In the genomic region with DNA sequence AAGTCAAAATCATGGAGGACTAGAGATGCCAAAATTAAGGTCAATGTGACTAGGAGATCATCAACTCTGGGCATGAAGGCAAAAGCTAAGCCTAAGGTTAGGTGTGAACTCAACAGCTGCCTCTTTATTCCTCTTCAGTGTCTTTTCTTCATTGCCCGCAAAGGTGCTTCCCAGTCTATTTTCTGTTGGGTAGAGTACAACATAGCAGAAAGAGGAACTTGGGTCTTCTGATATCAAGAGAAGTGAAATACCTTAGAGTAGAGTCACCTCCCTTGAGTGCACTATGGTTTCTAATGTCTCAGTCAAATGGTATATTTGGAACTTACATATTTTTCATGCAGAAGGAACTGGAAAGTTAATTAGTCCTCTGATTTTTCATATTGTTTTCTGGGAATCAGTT, we compare ENCODE assay signal across 15 cellular contexts.
DNase-seq lines count a peak whose midpoint lies in the region; ATAC-seq, FAIRE-seq and TF ChIP-seq lines count a peak whose summit lies in the region.
"Had no signal": no experiment of that assay in that cellular context is flagged by ENCODE, and none has a peak within 500 bp of the region (broad histone marks: within the 10 kb centered on the region; RNA-seq: fewer than 3 reads in every experiment).

No MANE protein-coding gene starts in this region.

- ATAC-seq in GM18502 (IDR thresholded peaks at IDR 0.05; ENCODE audit: poor library complexity, unreplicated experiment) (peak; percentile 69), GM19351 (IDR thresholded peaks at IDR 0.05; ENCODE audit: unreplicated experiment) (peak; percentile 68), HG03442 (IDR thresholded peaks at IDR 0.05; ENCODE audit: unreplicated experiment) (peak; percentile 74), HG02763 (IDR thresholded peaks at IDR 0.05; ENCODE audit: unreplicated experiment) (no peak)
- ATAC-seq: CD8-positive, alpha-beta T cell; GM23338 had no signal

- peak; percentile 47 for FAIRE-seq in bronchial epithelial cell (lab: Jason Lieb, UNC)
- FAIRE-seq: GM12892, H54 had no signal

- no peaks in the 10 kb centered on the region for H3K36me3 ChIP-seq in bronchial epithelial cell (ENCODE audit: control insufficient read depth, insufficient read depth, low read length)
- H3K36me3 ChIP-seq: BLaER1 treated with 17β-estradiol and CSF1 and Interleukin-3, amounts not matched to agents 10 nM and 100 nM had no signal

- H3K4me3 ChIP-seq in bronchial epithelial cell (ENCODE audit: low read depth, low read length), result no peak overlapping the region
- H3K4me3 ChIP-seq: BLaER1 treated with 17β-estradiol and CSF1 and Interleukin-3, amounts not matched to agents 10 nM and 100 nM; GM23338 had no signal

- no peak for TF ChIP-seq CTCF in bronchial epithelial cell (IDR thresholded peaks at IDR 0.05; ENCODE audit: insufficient read depth, low read length, severe bottlenecking)

- H3K27me3 ChIP-seq in bronchial epithelial cell (ENCODE audit: control insufficient read depth, insufficient read depth, low read length), result no peaks in the 10 kb centered on the region
- H3K27me3 ChIP-seq: BLaER1 treated with 17β-estradiol and CSF1 and Interleukin-3, amounts not matched to agents 10 nM and 100 nM had no signal

- DNase-seq in bronchial epithelial cell (ENCODE audit: low read depth) (no peak), RKO (ENCODE audit: low spot score) (no peak), RPMI8226 (no peak)
- DNase-seq: Calu3; CD8-positive, alpha-beta T cell; DMS79 treated with DMSO at 0.1 percent for 48 hours; HCEC 1CT had no signal
